In the genomic region with DNA sequence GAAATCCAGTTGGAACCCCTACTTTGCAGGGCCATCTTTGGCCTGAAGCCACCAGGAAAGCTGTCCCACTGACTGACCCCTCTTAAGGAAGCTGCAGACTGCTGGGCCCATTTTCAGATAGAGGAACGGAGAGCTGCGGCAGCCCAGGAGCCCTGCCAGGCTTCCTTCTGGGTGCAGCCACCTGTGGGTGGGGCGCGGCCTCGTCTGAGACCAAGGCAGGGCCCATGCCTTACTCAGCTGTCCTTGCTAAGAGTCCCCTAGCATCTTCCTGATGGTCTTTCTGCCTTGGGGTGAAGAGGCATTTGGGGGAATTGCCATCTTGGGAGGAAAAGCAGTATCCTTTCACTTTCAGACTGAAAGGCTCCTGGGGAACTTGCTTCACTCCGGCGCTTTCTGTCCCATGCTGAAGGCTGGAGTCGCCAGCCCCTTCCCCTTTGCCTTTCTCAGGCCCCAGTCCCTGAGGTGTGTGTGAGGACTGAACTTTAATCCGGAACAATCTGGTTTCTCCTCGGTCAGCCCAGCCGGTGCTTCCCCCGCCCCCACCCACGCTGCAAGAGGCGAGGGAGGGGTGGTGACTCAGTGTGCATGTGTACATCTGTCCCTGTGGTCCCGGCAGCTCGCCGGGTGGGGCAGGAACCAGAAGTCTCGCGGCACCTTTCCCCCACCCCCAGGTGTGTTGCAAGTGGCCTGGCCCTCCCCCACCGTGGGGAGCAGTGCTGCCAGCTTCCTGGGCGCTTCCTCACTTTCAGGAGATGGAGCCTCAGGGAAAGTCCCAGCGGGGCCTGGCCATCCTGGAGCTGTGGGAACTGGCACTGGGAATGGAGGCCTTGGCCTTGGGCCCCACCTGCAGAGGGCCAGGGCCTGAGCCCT, we compare ENCODE assay signal across 8 cellular contexts. TPM values are rescaled to one million over a fixed set of nuclear protein-coding genes. Genes with fewer than 3 reads are reported as not detected.
DNase-seq lines count a peak whose midpoint lies in the region; ATAC-seq and TF ChIP-seq lines count a peak whose summit lies in the region.

No MANE protein-coding gene starts in this region.

- no peak for TF ChIP-seq CTCF in AG04449 (IDR thresholded peaks at IDR 0.05; ENCODE audit: insufficient read depth, low read length, missing control alignments)
- TF ChIP-seq CTCF in KMS-11 (conservative IDR thresholded peaks at IDR 0.05; ENCODE audit: low read depth, low read length) = no peak
- TF ChIP-seq CTCF in VCaP (conservative IDR thresholded peaks at IDR 0.05) = no peak
- TF ChIP-seq CTCF in MCF 10A (IDR thresholded peaks at IDR 0.05; ENCODE audit: unreplicated experiment) = no peak
- no peak for TF ChIP-seq CTCF in right lobe of liver (IDR thresholded peaks at IDR 0.05)

- H3K27ac ChIP-seq in KMS-11 (peak overlapping the region; percentile 88), VCaP (peak overlapping the region; percentile 99), right lobe of liver (peak overlapping the region; percentile 94 to 100 (median 98))

- peaks cover 37% of the 10 kb centered on the region for H3K4me1 Mint-ChIP-seq in MCF 10A (ENCODE audit: insufficient read depth, unreplicated experiment)

- BruUV-seq in MCF 10A (replicated peaks; lab: Mats Ljungman, UMichigan) = TSS peak; percentile 56

- peak overlapping the region; percentile 48 for H3K4me3 ChIP-seq in AG04449 (ENCODE audit: low read depth, low read length)
- H3K4me3 ChIP-seq in KMS-11 (IDR thresholded peaks at IDR 0.05; ENCODE audit: insufficient read depth, low read depth, low read length) = peak overlapping the region; percentile 22
- H3K4me3 ChIP-seq in right lobe of liver = peak overlapping the region; percentile 34 to 86 (median 85)

- peaks cover 95% of the 10 kb centered on the region for H3K36me3 Mint-ChIP-seq in MCF 10A (ENCODE audit: insufficient read depth, unreplicated experiment)

- H3K27ac Mint-ChIP-seq in MCF 10A (ENCODE audit: low read depth, unreplicated experiment) = peak overlapping the region; percentile 93

- CTCF ChIA-PET in AG04449 (lab: Yijun Ruan, JAX) = interaction anchor here (0.9 to 10.5 kb wide), 6 partner anchors 7 to 203 kb away, joined by 3 to 182 read pairs (median 14); partner anchors contain the start of gene MEAF6
- CTCF ChIA-PET in MCF 10A (lab: Yijun Ruan, JAX) = interaction anchor here (0.6 to 10.4 kb wide), 11 partner anchors 9 to 904 kb away, joined by 3 to 144 read pairs (median 5); partner anchors contain the start of gene MEAF6

- H3K4me3 Mint-ChIP-seq in MCF 10A (ENCODE audit: unreplicated experiment) = peak overlapping the region; percentile 89

- H3K36me3 ChIP-seq in KMS-11 (ENCODE audit: insufficient read depth) = peaks cover 3% of the 10 kb centered on the region; the same call in 1 of the 2 replicates
- H3K36me3 ChIP-seq in right lobe of liver = peaks cover 23 to 54% (median 31%) of the 10 kb centered on the region in 4 donors

- no peaks in the 10 kb centered on the region for H3K9me3 ChIP-seq in right lobe of liver

- 0 out of 2 replicates have a peak, but pooled peaks cover 3% of the 10 kb centered on the region for H4K20me1 ChIP-seq in KMS-11 (ENCODE audit: insufficient read depth)

- DNase-seq in AG04449 (ENCODE audit: low read depth, low spot score) (no peak), MCF 10A (ENCODE audit: unreplicated experiment) (peak; percentile 99), right lobe of liver (peak; percentile 88 to 95 (median 93))
- peak; percentile 81 to 90 (median 90) for DNase-seq in stimulated activated CD4-positive, alpha-beta T cell treated with anti-CD3 and anti-CD28 coated beads, TNF-alpha, amount 100 ng/mL, for 48 hours (ENCODE audit: low read depth in 3 of 3)

- peaks cover 33% of the 10 kb centered on the region for H3K4me1 ChIP-seq in KMS-11 (ENCODE audit: low read depth, poor library complexity, severe bottlenecking)
- peaks cover 0 to 59% (median 24%) of the 10 kb centered on the region in 4 donors for H3K4me1 ChIP-seq in right lobe of liver

- no peaks in the 10 kb centered on the region for H3K9me3 Mint-ChIP-seq in MCF 10A (ENCODE audit: unreplicated experiment)

- 0% methylated on average over 10 of the region's 22 CpGs for WGBS in right lobe of liver (ENCODE audit: insufficient coverage, low coverage, low lambda C conversion rate, missing lambda C conversion rate)

- ATAC-seq in right lobe of liver (peak; percentile 54 to 80 (median 76)), HG03025 (IDR thresholded peaks at IDR 0.05; ENCODE audit: low FRiP score, unreplicated experiment) (no peak)

- H2AFZ ChIP-seq in KMS-11 (ENCODE audit: low read depth) = no peak overlapping the region

- intact Hi-C loops in MCF 10A (cut with micrococcal nuclease) = loop anchor here (5.0 to 10.0 kb wide), 4 partner anchors 55 to 325 kb away; partner anchors contain the start of genes C1orf122, CDCA8, GNL2 and YRDC
- intact Hi-C loops in right lobe of liver (cut with DNase I) = loop anchor here in 1 of 2 donors (10.0 kb wide), 1 partner anchor 195 kb away; no protein-coding TSS in a partner anchor

- H3K27me3 ChIP-seq in KMS-11 (ENCODE audit: insufficient read depth, low read depth) (no peaks in the 10 kb centered on the region), right lobe of liver (no peaks in the 10 kb centered on the region)

- POLR2A ChIA-PET in AG04449 (lab: Yijun Ruan, JAX) (interaction anchor here (0.8 to 1.9 kb wide), 2 partner anchors 8 to 210 kb away, joined by 3 to 7 read pairs; a partner anchor contains a TSS), MCF 10A (lab: Yijun Ruan, JAX) (interaction anchor here (0.6 to 10.2 kb wide), 23 partner anchors 7 to 1015 kb away, joined by 3 to 159 read pairs (median 5); partner anchors contain the start of genes C1orf122, CDCA8, GNL2 and MEAF6)

- peaks cover 58% of the 10 kb centered on the region for H3K79me2 ChIP-seq in KMS-11 (ENCODE audit: insufficient read depth, low read depth)

- peak overlapping the region; percentile 62 for H3K9ac ChIP-seq in KMS-11

- no peaks in the 10 kb centered on the region for H3K27me3 Mint-ChIP-seq in MCF 10A (ENCODE audit: insufficient read depth, unreplicated experiment)

- TF ChIP-seq POLR2A in GM19099 (IDR thresholded peaks at IDR 0.05; ENCODE audit: extremely low read depth, insufficient read length, low read depth) = peak; percentile 71
- TF ChIP-seq POLR2A in right lobe of liver (IDR thresholded peaks at IDR 0.05) = peak; percentile 59

- peak overlapping the region; percentile 99 for H3K4me2 ChIP-seq in KMS-11

RNA-seq across cellular contexts. Expression of gene ZC3H12A, which starts 5.1 kb away (rescaled TPM):
- total RNA-seq in MCF 10A (2022) (37.2 and 51.4 TPM in 2 replicates), right lobe of liver (10 to 100 TPM in 3 of 6 experiments, 1 to 10 TPM in 3; 2.7 to 21.9 (median 8.3) TPM)

RNA-seq across cellular contexts. Expression of gene MEAF6, which starts 35.1 kb away (rescaled TPM):
- 71.3 and 72.0 TPM in 2 replicates for total RNA-seq in MCF 10A (2022)
- 10 to 100 TPM; 12.9 to 55.9 (median 32.8) TPM for total RNA-seq in right lobe of liver

Comparison
In these comparisons a context has a peak if more than half of its experiments do, and no peak if none do; other contexts are left out.
1. H3K4me3 ChIP-seq: peak in every context shown above with its lines; median percentile 85 in right lobe of liver; 48 in AG04449; 22 in KMS-11.